ENCODE assay signal across 15 cellular contexts in genomic region chr4:43163101-43163792, GRCh38.
DNase-seq lines count a peak whose midpoint lies in the region; ATAC-seq lines count a peak whose summit lies in the region.
"Had no signal": no experiment of that assay in that cellular context is flagged by ENCODE, and none has a peak within 500 bp of the region (broad histone marks: within the 10 kb centered on the region; RNA-seq: fewer than 3 reads in every experiment).

No MANE protein-coding gene starts in this region.

- POLR2A ChIA-PET in activated CD4-positive, alpha-beta T cell treated with anti-CD3 and anti-CD28 coated beads for 36 hours (lab: Charles Lee) = no interaction called here

- H3K4me1 Mint-ChIP-seq in activated CD4-positive, alpha-beta T cell treated with anti-CD3 and anti-CD28 coated beads for 36 hours = no peaks in the 10 kb centered on the region
- H3K4me1 Mint-ChIP-seq: activated naive CD4-positive, alpha-beta T cell treated with anti-CD3 and anti-CD28 coated beads, Interleukin-2, amount 50 U/mL, for 24 hours had no signal

- H3K27ac Mint-ChIP-seq in activated CD4-positive, alpha-beta T cell treated with anti-CD3 and anti-CD28 coated beads for 36 hours = no peak overlapping the region
- H3K27ac Mint-ChIP-seq: activated naive CD4-positive, alpha-beta T cell treated with anti-CD3 and anti-CD28 coated beads, Interleukin-2, amount 50 U/mL, for 24 hours; T-helper 1 cell treated with Interleukin-12 subunit alpha and Interleukin-12 subunit beta and Interleukin-4 antibody, amounts not matched to agents 30 μg/mL and 1 μg/mL, for 36 hours had no signal

- H3K36me3 Mint-ChIP-seq in activated CD4-positive, alpha-beta T cell treated with anti-CD3 and anti-CD28 coated beads for 36 hours (ENCODE audit: low read depth) = no peaks in the 10 kb centered on the region
- H3K36me3 Mint-ChIP-seq: activated naive CD4-positive, alpha-beta T cell treated with anti-CD3 and anti-CD28 coated beads, Interleukin-2, amount 50 U/mL, for 24 hours had no signal

- intact Hi-C loops in activated CD4-positive, alpha-beta T cell treated with anti-CD3 and anti-CD28 coated beads for 36 hours (cut with DNase I, micrococcal nuclease) = no loop called here

- H3K9me3 ChIP-seq in MG63 = 0 out of 2 replicates have a peak, but pooled peaks cover 2% of the 10 kb centered on the region
- H3K9me3 ChIP-seq: psoas muscle had no signal

- no peaks in the 10 kb centered on the region for H3K27me3 Mint-ChIP-seq in activated CD4-positive, alpha-beta T cell treated with anti-CD3 and anti-CD28 coated beads for 36 hours
- H3K27me3 Mint-ChIP-seq: activated naive CD4-positive, alpha-beta T cell treated with anti-CD3 and anti-CD28 coated beads, Interleukin-2, amount 50 U/mL, for 24 hours had no signal

- ATAC-seq in GM19351 (IDR thresholded peaks at IDR 0.05; ENCODE audit: unreplicated experiment) (peak; percentile 64), HG03520 (IDR thresholded peaks at IDR 0.05; ENCODE audit: unreplicated experiment) (peak; percentile 68), GM19463 (IDR thresholded peaks at IDR 0.05; ENCODE audit: unreplicated experiment) (no peak)
- ATAC-seq in activated CD4-positive, alpha-beta T cell treated with anti-CD3 and anti-CD28 coated beads for 36 hours = no peak
- ATAC-seq: psoas muscle had no signal

- no peaks in the 10 kb centered on the region for H3K36me3 ChIP-seq in MG63
- H3K36me3 ChIP-seq: left ventricle myocardium inferior had no signal

- CTCF ChIA-PET in activated CD4-positive, alpha-beta T cell treated with anti-CD3 and anti-CD28 coated beads for 36 hours (lab: Charles Lee) = interaction anchor here (1.3 kb wide), 1 partner anchor 32 kb away, joined by 3 read pairs; no protein-coding TSS in a partner anchor

- H3K9me3 Mint-ChIP-seq in activated CD4-positive, alpha-beta T cell treated with anti-CD3 and anti-CD28 coated beads for 36 hours (ENCODE audit: low read depth) = peaks cover 7% of the 10 kb centered on the region

- no peak overlapping the region for H3K4me3 ChIP-seq in MG63
- H3K4me3 ChIP-seq: left ventricle myocardium inferior, psoas muscle had no signal

- peak; percentile 80 for DNase-seq in DMS153 (lab: John Stamatoyannopoulos, UW)
- peak; percentile 72 for DNase-seq in NOMO-1 treated with DMSO at 0.1 percent for 48 hours (lab: John Stamatoyannopoulos, UW; ENCODE audit: unreplicated experiment)
- no peak for DNase-seq in MG63
- no peak for DNase-seq in T-helper 9 cell
- no peak for DNase-seq in activated CD4-positive, alpha-beta T cell treated with anti-CD3 and anti-CD28 coated beads for 36 hours
- DNase-seq: Calu3, left ventricle myocardium inferior, NCI-H2227 treated with DMSO at 0.1 percent for 48 hours, psoas muscle, RPMI8226 had no signal

- H3K27me3 ChIP-seq in MG63 = no peaks in the 10 kb centered on the region

- no peak overlapping the region for H3K4me3 Mint-ChIP-seq in activated CD4-positive, alpha-beta T cell treated with anti-CD3 and anti-CD28 coated beads for 36 hours
- H3K4me3 Mint-ChIP-seq: activated naive CD4-positive, alpha-beta T cell treated with anti-CD3 and anti-CD28 coated beads, Interleukin-2, amount 50 U/mL, for 24 hours; T-helper 1 cell treated with Interleukin-12 subunit alpha and Interleukin-12 subunit beta and Interleukin-4 antibody, amounts not matched to agents 30 μg/mL and 1 μg/mL, for 36 hours had no signal

Comparison
In these comparisons a context has a peak if more than half of its experiments do, and no peak if none do; other contexts are left out.
1. DNase-seq: peak in DMS153 (single experiment) and NOMO-1 treated with DMSO at 0.1 percent for 48 hours (single experiment); none in MG63 (single experiment), T-helper 9 cell (single experiment) and activated CD4-positive, alpha-beta T cell treated with anti-CD3 and anti-CD28 coated beads for 36 hours (single experiment).
2. ATAC-seq: peak in GM19351 (single experiment) and HG03520 (single experiment); none in GM19463 (single experiment) and activated CD4-positive, alpha-beta T cell treated with anti-CD3 and anti-CD28 coated beads for 36 hours (single experiment).